In genomic region chr3:133944181-133944580, GRCh38 we compare ENCODE assay signal across 14 cellular contexts. TPM values are rescaled to one million over a fixed set of nuclear protein-coding genes. Genes with fewer than 3 reads are reported as not detected.
DNase-seq lines count a peak whose midpoint lies in the region; ATAC-seq and TF ChIP-seq lines count a peak whose summit lies in the region.
"Had no signal": no experiment of that assay in that cellular context is flagged by ENCODE, and none has a peak within 500 bp of the region (broad histone marks: within the 10 kb centered on the region; RNA-seq: fewer than 3 reads in every experiment).

No MANE protein-coding gene starts in this region.

- H2AFZ ChIP-seq in smooth muscle cell (ENCODE audit: low read depth), result no peak overlapping the region

- no peaks in the 10 kb centered on the region for H4K20me1 ChIP-seq in smooth muscle cell (ENCODE audit: low read depth)

- no peak overlapping the region for H3K27ac Mint-ChIP-seq in T-cell
- H3K27ac Mint-ChIP-seq: activated CD8-positive, alpha-beta memory T cell treated with anti-CD3 and anti-CD28 coated beads, Interleukin-2, amount 10 ng/mL, durations not matched to agents 7 days and 5 days; natural killer cell had no signal

- TF ChIP-seq CTCF in gastroesophageal sphincter (IDR thresholded peaks at IDR 0.05) (no peak), smooth muscle cell (IDR thresholded peaks at IDR 0.05; ENCODE audit: borderline replicate concordance, insufficient read depth, poor library complexity, severe bottlenecking) (no peak)

- 35 to 67% methylated on average over 1 to 2 of the region's 2 CpGs for WGBS in gastroesophageal sphincter (ENCODE audit: low coverage in 1 of 2), 2 donors
- WGBS in smooth muscle cell (ENCODE audit: low lambda C conversion rate), result 65% methylated on average over 2 of the region's 2 CpGs

- H3K9me3 Mint-ChIP-seq in T-cell, result no peaks in the 10 kb centered on the region
- H3K9me3 Mint-ChIP-seq: natural killer cell had no signal

- H3K4me3 Mint-ChIP-seq in T-cell, result no peak overlapping the region
- H3K4me3 Mint-ChIP-seq: activated CD8-positive, alpha-beta memory T cell treated with anti-CD3 and anti-CD28 coated beads, Interleukin-2, amount 10 ng/mL, durations not matched to agents 7 days and 5 days; natural killer cell had no signal

- DNase-seq in H4 (ENCODE audit: low spot score), result peak; percentile 94
- peak; percentile 41 for DNase-seq in adipocyte (ENCODE audit: low read depth)
- no peak for DNase-seq in smooth muscle cell (lab: John Stamatoyannopoulos, UW; ENCODE audit: unreplicated experiment)
- DNase-seq in UCSD-AML1 (lab: John Stamatoyannopoulos, UW; ENCODE audit: unreplicated experiment), result no peak
- no peak for DNase-seq in stimulated activated naive CD4-positive, alpha-beta T cell (lab: John Stamatoyannopoulos, UW)
- no peak for DNase-seq in T-cell
- DNase-seq: activated CD8-positive, alpha-beta memory T cell treated with anti-CD3 and anti-CD28 coated beads, Interleukin-2, amount 10 ng/mL, durations not matched to agents 7 days and 5 days; KG1; natural killer cell; NCI-H524 treated with DMSO at 0.1 percent for 48 hours; stimulated activated CD4-positive, alpha-beta T cell treated with anti-CD3 and anti-CD28 coated beads, Interleukin-2, amount 100 ng/mL, for 48 hours had no signal

- ATAC-seq in gastroesophageal sphincter (no peak), T-cell (replicated peaks in 1 of 4) (no peak), HG02884 (IDR thresholded peaks at IDR 0.05; ENCODE audit: unreplicated experiment) (no peak)
- ATAC-seq: activated CD8-positive, alpha-beta memory T cell treated with anti-CD3 and anti-CD28 coated beads, Interleukin-2, amount 10 ng/mL, durations not matched to agents 7 days and 5 days; natural killer cell had no signal

- H3K27me3 ChIP-seq in adipocyte (replicated peaks; ENCODE audit: control insufficient read depth, insufficient read depth, low read length) (no peaks in the 10 kb centered on the region), gastroesophageal sphincter (no peaks in the 10 kb centered on the region), smooth muscle cell (ENCODE audit: low read depth) (no peaks in the 10 kb centered on the region)

- no peak overlapping the region for H3K4me3 ChIP-seq in adipocyte (ENCODE audit: low read length)
- H3K4me3 ChIP-seq in gastroesophageal sphincter, result no peak overlapping the region
- H3K4me3 ChIP-seq in smooth muscle cell, result no peak overlapping the region

- H3K79me2 ChIP-seq in smooth muscle cell (ENCODE audit: low read depth), result no peaks in the 10 kb centered on the region

- POLR2A ChIA-PET in T-cell (lab: Charles Lee), result no interaction called here

- H3K27ac ChIP-seq in gastroesophageal sphincter (peak overlapping the region in 3 of 4 donors; percentile 66 to 74 (median 72)), smooth muscle cell (ENCODE audit: low read depth) (no peak overlapping the region)
- H3K27ac ChIP-seq: brain microvascular endothelial cell had no signal

- TF ChIP-seq POLR2A in gastroesophageal sphincter (IDR thresholded peaks at IDR 0.05), result no peak

- peaks cover 3% of the 10 kb centered on the region for H3F3A ChIP-seq in smooth muscle cell (ENCODE audit: low read depth)

- H3K27me3 Mint-ChIP-seq in T-cell, result peaks cover 0 to 8% of the 10 kb centered on the region in 2 donors
- H3K27me3 Mint-ChIP-seq: activated CD8-positive, alpha-beta memory T cell treated with anti-CD3 and anti-CD28 coated beads, Interleukin-2, amount 10 ng/mL, durations not matched to agents 7 days and 5 days had no signal

- CTCF ChIA-PET in T-cell (lab: Charles Lee), result no interaction called here

- TF ChIP-seq EP300 in gastroesophageal sphincter (IDR thresholded peaks at IDR 0.05), result no peak

- peaks cover 9 to 17% (median 11%) of the 10 kb centered on the region in 3 donors for H3K4me1 Mint-ChIP-seq in T-cell

- H3K9me3 ChIP-seq in adipocyte (ENCODE audit: control insufficient read depth, low read length), result no peaks in the 10 kb centered on the region
- H3K9me3 ChIP-seq in gastroesophageal sphincter, result no peaks in the 10 kb centered on the region
- H3K9me3 ChIP-seq in smooth muscle cell (replicated peaks; ENCODE audit: low read depth), result no peaks in the 10 kb centered on the region

- H3K4me2 ChIP-seq in smooth muscle cell, result peak overlapping the region; percentile 23

- no peaks in the 10 kb centered on the region for H3K36me3 Mint-ChIP-seq in T-cell
- H3K36me3 Mint-ChIP-seq: activated CD8-positive, alpha-beta memory T cell treated with anti-CD3 and anti-CD28 coated beads, Interleukin-2, amount 10 ng/mL, durations not matched to agents 7 days and 5 days; natural killer cell had no signal

- peaks cover 28% of the 10 kb centered on the region for H3K4me1 ChIP-seq in adipocyte (ENCODE audit: control insufficient read depth, insufficient read depth, low read length)
- peaks cover 0 to 58% (median 12%) of the 10 kb centered on the region in 3 donors for H3K4me1 ChIP-seq in gastroesophageal sphincter
- no peaks in the 10 kb centered on the region for H3K4me1 ChIP-seq in smooth muscle cell (ENCODE audit: low read depth)

- H3K9ac ChIP-seq in adipocyte (ENCODE audit: low read length), result peak overlapping the region; percentile 13
- no peak overlapping the region for H3K9ac ChIP-seq in smooth muscle cell (ENCODE audit: low read depth)

- no peaks in the 10 kb centered on the region for H3K36me3 ChIP-seq in adipocyte (ENCODE audit: control insufficient read depth, insufficient read depth, low read length, severe bottlenecking)
- H3K36me3 ChIP-seq in gastroesophageal sphincter, result no peaks in the 10 kb centered on the region
- no peaks in the 10 kb centered on the region for H3K36me3 ChIP-seq in smooth muscle cell (ENCODE audit: low read depth)
- H3K36me3 ChIP-seq: brain microvascular endothelial cell had no signal

RNA-seq across cellular contexts. Expression of gene RAB6B, which starts 48.5 kb away (rescaled TPM):
- total RNA-seq in H4 (2014; rRNA removed; shearing (Covaris generic)), result 1.1 and 1.5 TPM in 2 replicates
- total RNA-seq in gastroesophageal sphincter (10 to 100 TPM in 2 of 4 donors, 1 to 10 TPM in 2; 5.0 to 16.1 (median 8.7) TPM), smooth muscle cell (1.6 and 2.0 TPM in 2 replicates), T-cell (1 to 10 TPM in 2 of 5 donors, under 1 TPM in 3; 0.23 to 2.4 (median 0.76) TPM)
- 1.2 and 2.2 TPM in 2 replicates for polyA plus RNA-seq in smooth muscle cell

Comparison
In these comparisons a context has a peak if more than half of its experiments do, and no peak if none do; other contexts are left out.
1. DNase-seq: peak in H4 (single experiment) and adipocyte (single experiment); none in smooth muscle cell (single experiment), UCSD-AML1 (single experiment), stimulated activated naive CD4-positive, alpha-beta T cell (0 of 6) and T-cell (0 of 34).